1 cellular context compared by ENCODE assay signal in the genomic region with DNA sequence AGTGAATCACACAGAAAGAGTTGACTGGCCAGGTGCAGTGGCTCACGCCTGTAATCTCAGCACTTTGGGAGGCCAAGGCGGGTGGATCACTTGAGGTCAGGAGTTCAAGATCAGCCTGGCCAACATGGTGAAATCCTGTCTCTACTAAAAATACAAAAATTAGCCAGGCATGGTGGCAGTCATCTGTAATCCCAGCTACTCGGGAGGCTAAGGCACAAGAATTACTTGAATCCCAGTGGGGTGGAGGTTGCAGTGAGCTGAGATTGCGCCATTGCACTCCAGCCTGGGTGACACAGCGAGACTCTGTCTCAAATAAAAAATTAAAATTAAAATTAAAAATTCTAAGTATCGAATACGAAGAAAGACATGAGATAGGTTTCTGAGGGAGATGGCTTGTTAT.
TF ChIP-seq lines count a peak whose summit lies in the region.

No MANE protein-coding gene starts in this region.

TF ChIP-seq in A549, 52 proteins besides CTCF, POLR2A, EP300 and RAD21:
- TF ChIP-seq CEBPB (IDR thresholded peaks at IDR 0.05), result 0 out of 4 replicates have a peak, but pooled peaks of 1 of the 2 experiments have one; percentile 27
